Comparison of ENCODE assay signal across 17 cellular contexts in the genomic region with DNA sequence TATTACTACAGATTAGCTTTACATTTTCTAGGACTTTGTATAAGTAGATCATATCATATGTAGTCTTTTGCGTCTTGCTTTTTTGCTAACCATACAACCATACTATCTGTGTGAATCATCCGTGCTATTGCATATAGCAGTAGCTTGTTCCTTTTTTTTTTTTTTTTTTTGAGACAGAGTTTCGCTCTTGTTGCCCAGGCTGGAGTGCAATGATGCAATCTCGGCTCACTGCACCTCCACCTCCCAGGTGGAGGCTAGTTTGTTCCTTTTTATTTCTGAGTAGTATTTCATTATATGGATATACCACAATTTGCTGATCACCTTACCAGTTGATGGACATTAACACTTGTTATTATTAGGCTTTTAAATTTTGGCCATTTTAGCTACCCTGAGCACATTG. TPM values are rescaled to one million over a fixed set of nuclear protein-coding genes. Genes with fewer than 3 reads are reported as not detected.
DNase-seq lines count a peak whose midpoint lies in the region; ATAC-seq, FAIRE-seq and TF ChIP-seq lines count a peak whose summit lies in the region.
"Had no signal": no experiment of that assay in that cellular context is flagged by ENCODE, and none has a peak within 500 bp of the region (broad histone marks: within the 10 kb centered on the region; RNA-seq: fewer than 3 reads in every experiment).

No MANE protein-coding gene starts in this region.

- WGBS in ovary, 3 donors, result 94 to 97% (median 96%) methylated on average over 4 of the region's 4 CpGs

- TF ChIP-seq CTCF in bronchial epithelial cell (IDR thresholded peaks at IDR 0.05; ENCODE audit: insufficient read depth, low read length, severe bottlenecking) (no peak), ovary (IDR thresholded peaks at IDR 0.05) (no peak)

- intact Hi-C loops in ovary (cut with DNase I), result no loop called here

- peak; percentile 70 to 91 for DNase-seq in NOMO-1 (lab: John Stamatoyannopoulos, UW; ENCODE audit: unreplicated experiment in 2 of 2)
- peak; percentile 23 for DNase-seq in bronchial epithelial cell (ENCODE audit: low read depth)
- DNase-seq in HCEC 1CT, result no peak
- no peak for DNase-seq in NCI-H510A treated with DMSO at 0.1 percent for 48 hours (lab: John Stamatoyannopoulos, UW)
- DNase-seq in ovary, result no peak
- DNase-seq: activated CD4-positive, alpha-beta memory T cell treated with anti-CD3 and anti-CD28 coated beads, Interleukin-2, amount 10 ng/mL, durations not matched to agents 7 days and 5 days; activated naive CD8-positive, alpha-beta T cell treated with anti-CD3 and anti-CD28 coated beads, Interleukin-2, amount 10 ng/mL, durations not matched to agents 7 days and 5 days; activated T-cell treated with anti-CD3 and anti-CD28 coated beads, Interleukin-2, amount 50 U/mL, for 72 hours; DMS153; effector memory CD8-positive, alpha-beta T cell; mammary epithelial cell; T-helper 1 cell had no signal

- no peak overlapping the region for H3K27ac ChIP-seq in ovary
- H3K27ac ChIP-seq: BLaER1, prostate gland had no signal

- ATAC-seq in HG02884 (IDR thresholded peaks at IDR 0.05; ENCODE audit: unreplicated experiment) (peak; percentile 40), HG02623 (IDR thresholded peaks at IDR 0.05; ENCODE audit: unreplicated experiment) (no peak)
- ATAC-seq: activated T-cell treated with anti-CD3 and anti-CD28 coated beads, Interleukin-2, amount 50 U/mL, for 72 hours; effector memory CD8-positive, alpha-beta T cell; natural killer cell treated with Interleukin-12 subunit alpha and Interleukin-12 subunit beta and Interleukin-15 and Interleukin-18, amount 100 ng/mL, for 72 hours had no signal

- no peak overlapping the region for H3K4me3 ChIP-seq in bronchial epithelial cell (ENCODE audit: low read depth, low read length)
- H3K4me3 ChIP-seq in ovary, result no peak overlapping the region
- H3K4me3 ChIP-seq: BLaER1, prostate gland had no signal

- no peak for FAIRE-seq in bronchial epithelial cell (lab: Jason Lieb, UNC)

- H3K27me3 ChIP-seq in bronchial epithelial cell (ENCODE audit: control insufficient read depth, insufficient read depth, low read length) (no peaks in the 10 kb centered on the region), ovary (no peaks in the 10 kb centered on the region)
- H3K27me3 ChIP-seq: BLaER1 had no signal

- H3K4me1 ChIP-seq in ovary (ENCODE audit: insufficient read depth), result no peaks in the 10 kb centered on the region
- H3K4me1 ChIP-seq: BLaER1, prostate gland had no signal

- no peak for TF ChIP-seq EP300 in ovary (IDR thresholded peaks at IDR 0.05)

- no peaks in the 10 kb centered on the region for H3K9me3 ChIP-seq in ovary
- H3K9me3 ChIP-seq: prostate gland had no signal

- H3K36me3 ChIP-seq in bronchial epithelial cell (ENCODE audit: control insufficient read depth, insufficient read depth, low read length) (no peaks in the 10 kb centered on the region), ovary (no peaks in the 10 kb centered on the region)
- H3K36me3 ChIP-seq: BLaER1, prostate gland had no signal

- TF ChIP-seq POLR2A in ovary (IDR thresholded peaks at IDR 0.05), result no peak

RNA-seq across cellular contexts. Expression of a gene that starts 54.5 kb away (rescaled TPM):
- total RNA-seq in bronchial epithelial cell (203 and 270 TPM in 2 replicates), ovary (100 to 1,000 TPM in 5 of 7 donors, 10 to 100 TPM in 2; 73.8 to 160 (median 132) TPM)
- polyA plus RNA-seq in ovary, result 10 to 100 TPM; 30.0 to 36.2 TPM

Comparison
In these comparisons a context has a peak if more than half of its experiments do, and no peak if none do; other contexts are left out.
1. DNase-seq: peak in NOMO-1 (2 of 2) and bronchial epithelial cell (single experiment); none in HCEC 1CT (single experiment), NCI-H510A treated with DMSO at 0.1 percent for 48 hours (single experiment) and ovary (0 of 5).